ENCODE assay signal across 2 cellular contexts in the genomic region with DNA sequence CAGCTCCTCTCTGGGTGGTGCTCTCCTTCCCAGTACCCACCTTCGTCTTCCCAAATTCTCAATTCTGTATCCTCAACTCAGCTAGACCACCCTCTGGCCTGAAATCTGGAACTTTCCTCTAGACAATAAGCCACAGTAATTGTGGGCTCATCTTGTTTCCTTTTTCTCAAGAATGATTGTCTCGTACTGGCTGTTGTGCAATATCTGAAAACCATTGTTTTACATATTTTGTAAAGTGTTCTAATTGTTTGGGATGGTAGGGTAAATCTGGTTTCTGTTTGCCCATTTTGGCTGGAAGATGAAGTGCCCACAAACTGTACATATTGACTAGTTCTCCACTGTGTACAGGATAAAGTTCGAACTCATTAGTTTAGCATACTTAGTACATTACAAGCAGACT.
TF ChIP-seq lines count a peak whose summit lies in the region.

No MANE protein-coding gene starts in this region.

TF ChIP-seq in IMR-90, 13 proteins besides CTCF, POLR2A, EP300 and RAD21:
- TF ChIP-seq, protein P1, sequence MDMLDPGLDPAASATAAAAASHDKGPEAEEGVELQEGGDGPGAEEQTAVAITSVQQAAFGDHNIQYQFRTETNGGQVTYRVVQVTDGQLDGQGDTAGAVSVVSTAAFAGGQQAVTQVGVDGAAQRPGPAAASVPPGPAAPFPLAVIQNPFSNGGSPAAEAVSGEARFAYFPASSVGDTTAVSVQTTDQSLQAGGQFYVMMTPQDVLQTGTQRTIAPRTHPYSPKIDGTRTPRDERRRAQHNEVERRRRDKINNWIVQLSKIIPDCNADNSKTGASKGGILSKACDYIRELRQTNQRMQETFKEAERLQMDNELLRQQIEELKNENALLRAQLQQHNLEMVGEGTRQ (IDR thresholded peaks at IDR 0.05; ENCODE audit: low read depth, low read length), result no peak
- TF ChIP-seq SMC3 (IDR thresholded peaks at IDR 0.05; ENCODE audit: low read depth, low read length) (no peak), CEBPB (IDR thresholded peaks at IDR 0.05; ENCODE audit: low read depth, low read length) (peak; percentile 43), CHD1 (IDR thresholded peaks at IDR 0.05; ENCODE audit: low read depth, low read length) (no peak)
- TF ChIP-seq, protein P2, sequence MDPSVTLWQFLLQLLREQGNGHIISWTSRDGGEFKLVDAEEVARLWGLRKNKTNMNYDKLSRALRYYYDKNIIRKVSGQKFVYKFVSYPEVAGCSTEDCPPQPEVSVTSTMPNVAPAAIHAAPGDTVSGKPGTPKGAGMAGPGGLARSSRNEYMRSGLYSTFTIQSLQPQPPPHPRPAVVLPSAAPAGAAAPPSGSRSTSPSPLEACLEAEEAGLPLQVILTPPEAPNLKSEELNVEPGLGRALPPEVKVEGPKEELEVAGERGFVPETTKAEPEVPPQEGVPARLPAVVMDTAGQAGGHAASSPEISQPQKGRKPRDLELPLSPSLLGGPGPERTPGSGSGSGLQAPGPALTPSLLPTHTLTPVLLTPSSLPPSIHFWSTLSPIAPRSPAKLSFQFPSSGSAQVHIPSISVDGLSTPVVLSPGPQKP (IDR thresholded peaks at IDR 0.05; ENCODE audit: borderline replicate concordance, low read depth, low read length), result no peak
TF ChIP-seq in IMR-90: peak in this region for 1.

TF ChIP-seq in K562, 482 proteins besides CTCF, POLR2A, EP300 and RAD21:
- TF ChIP-seq CEBPG (CRISPR knock-in tag; IDR thresholded peaks at IDR 0.05) (no peak), CEBPG (tag; conservative IDR thresholded peaks at IDR 0.05 in 1 of 2, IDR thresholded peaks at IDR 0.05 in 1 of 2) (peak in 1 of 2 experiments; percentile 56; a peak in 1 of 4 replicates), NFIX (CRISPR knock-in tag; IDR thresholded peaks at IDR 0.05; ENCODE audit: low read depth) (no peak), FOXA3 (CRISPR knock-in tag; conservative IDR thresholded peaks at IDR 0.05 in 1 of 2, IDR thresholded peaks at IDR 0.05 in 1 of 2) (no peak), TOE1 (IDR thresholded peaks at IDR 0.05; ENCODE audit: borderline replicate concordance) (no peak), TOE1 (CRISPR knock-in tag; IDR thresholded peaks at IDR 0.05; ENCODE audit: borderline replicate concordance, low read depth) (no peak), SAFB (IDR thresholded peaks at IDR 0.05; ENCODE audit: borderline replicate concordance, low read depth, low read length) (no peak), CEBPB (tag; IDR thresholded peaks at IDR 0.05) (peak; percentile 60), SUPT5H (IDR thresholded peaks at IDR 0.05) (no peak)
